Comparison of ENCODE assay signal across 1 cellular context in the genomic region with DNA sequence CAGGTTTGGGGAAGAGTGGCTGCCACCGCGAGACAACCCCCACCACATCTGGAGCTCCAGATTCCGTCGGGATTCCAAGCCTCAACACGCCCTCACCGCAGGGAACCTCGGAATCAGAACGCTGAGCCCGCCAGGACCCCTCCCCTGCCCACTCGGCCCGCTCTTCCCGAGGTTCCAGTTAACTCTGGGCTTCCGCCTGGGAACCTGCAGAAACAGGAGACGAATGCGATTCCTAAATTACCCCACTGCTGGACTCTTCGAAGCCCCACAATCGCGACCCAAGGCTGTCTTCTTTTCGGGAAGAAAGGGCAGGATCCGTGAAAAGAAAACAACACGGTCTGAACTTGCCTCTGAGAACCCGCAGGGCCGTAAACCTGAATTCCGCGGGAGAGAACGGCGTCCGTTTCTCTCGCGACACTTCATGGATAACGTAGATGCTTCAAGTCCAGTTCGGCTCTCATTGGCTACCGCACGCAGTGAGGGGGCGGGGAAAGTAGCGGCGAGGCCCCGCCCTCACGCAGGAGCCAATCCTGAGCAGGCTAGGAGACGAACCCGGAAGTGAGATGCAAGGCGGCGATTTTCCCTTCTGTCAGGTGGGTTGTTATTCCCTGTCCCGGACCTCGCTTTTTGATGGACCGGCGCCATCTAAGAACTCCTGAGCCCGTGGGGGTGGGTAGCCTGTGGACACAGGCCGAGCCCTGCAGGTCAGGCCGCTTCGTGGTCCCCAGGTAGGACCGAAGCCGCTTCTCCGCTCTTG.
TF ChIP-seq lines count a peak whose summit lies in the region.

A gene with protein sequence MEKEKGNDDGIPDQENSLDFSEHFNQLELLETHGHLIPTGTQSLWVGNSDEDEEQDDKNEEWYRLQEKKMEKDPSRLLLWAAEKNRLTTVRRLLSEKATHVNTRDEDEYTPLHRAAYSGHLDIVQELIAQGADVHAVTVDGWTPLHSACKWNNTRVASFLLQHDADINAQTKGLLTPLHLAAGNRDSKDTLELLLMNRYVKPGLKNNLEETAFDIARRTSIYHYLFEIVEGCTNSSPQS (plus strand): TSS at position 542 of the 757 bp plus-strand sequence. CDS start 2,710 bp downstream, outside the sequence.
A gene (minus strand): TSS at position 402 of the 757 bp plus-strand sequence. CDS start 1,043 bp downstream, outside the sequence.

TF ChIP-seq in K562, 482 proteins besides CTCF, POLR2A, EP300 and RAD21 (continued from another document):
- TF ChIP-seq SUPT5H (IDR thresholded peaks at IDR 0.05) (peak; percentile 76), CBX2 (IDR thresholded peaks at IDR 0.05; ENCODE audit: insufficient read depth, low read length, poor library complexity, severe bottlenecking) (no peak), MED1 (CRISPR knock-in tag; IDR thresholded peaks at IDR 0.05; ENCODE audit: borderline replicate concordance) (no peak), KLF10 (CRISPR knock-in tag; IDR thresholded peaks at IDR 0.05) (no peak), ZNF408 (CRISPR knock-in tag; IDR thresholded peaks at IDR 0.05; ENCODE audit: low read depth) (no peak), RFX5 (IDR thresholded peaks at IDR 0.05; ENCODE audit: low read depth, low read length) (no peak), ETV5 (CRISPR knock-in tag; IDR thresholded peaks at IDR 0.05; ENCODE audit: low read depth) (peak; percentile 81; the same call in 1 of the 2 replicates), SRSF7 (optimal IDR thresholded peaks at IDR 0.05; ENCODE audit: low read depth, low read length) (no peak), NEUROD1 (IDR thresholded peaks at IDR 0.05; ENCODE audit: borderline replicate concordance, low read depth, low read length, partially characterized antibody) (peak; percentile 40), POLR2G (IDR thresholded peaks at IDR 0.05; ENCODE audit: low read depth, low read length) (peak; percentile 81), TGIF2 (CRISPR knock-in tag; IDR thresholded peaks at IDR 0.05) (no peak), ZNF778 (CRISPR knock-in tag; IDR thresholded peaks at IDR 0.05) (no peak), ZFX (CRISPR knock-in tag; IDR thresholded peaks at IDR 0.05) (peak; percentile 98), FOXA3 (CRISPR knock-in tag; conservative IDR thresholded peaks at IDR 0.05 in 1 of 2, IDR thresholded peaks at IDR 0.05 in 1 of 2) (no peak; a peak in 1 of 4 replicates), HNRNPLL (IDR thresholded peaks at IDR 0.05; ENCODE audit: low read depth, low read length, poor library complexity, severe bottlenecking) (peak; percentile 57), NFRKB (IDR thresholded peaks at IDR 0.05; ENCODE audit: low read depth) (no peak), ADNP (tag; IDR thresholded peaks at IDR 0.05) (no peak), C11orf30 (IDR thresholded peaks at IDR 0.05; ENCODE audit: low read depth) (peak; percentile 48), ZZZ3 (IDR thresholded peaks at IDR 0.05) (peak; percentile 85), RBM22 (IDR thresholded peaks at IDR 0.05; ENCODE audit: low read depth, low read length, poor library complexity, severe bottlenecking) (no peak), JUND (IDR thresholded peaks at IDR 0.05; ENCODE audit: borderline replicate concordance, low read depth, low read length) (peak; percentile 36; the same call in 1 of the 2 replicates), JUND (tag; IDR thresholded peaks at IDR 0.05; ENCODE audit: borderline replicate concordance, low read depth, low read length) (no peak; the same call in 2 of the 3 replicates), NR2C1 (IDR thresholded peaks at IDR 0.05) (no peak), NR2C1 (tag; IDR thresholded peaks at IDR 0.05) (no peak; the same call in 1 of the 2 replicates), ZEB2 (IDR thresholded peaks at IDR 0.05) (no peak), RAD51 (IDR thresholded peaks at IDR 0.05; ENCODE audit: borderline replicate concordance, low read depth) (no peak), SAFB (IDR thresholded peaks at IDR 0.05; ENCODE audit: borderline replicate concordance, low read depth, low read length) (no peak), ZNF217 (CRISPR knock-in tag; IDR thresholded peaks at IDR 0.05) (no peak), NBN (IDR thresholded peaks at IDR 0.05; ENCODE audit: low read depth) (peak; percentile 27; the same call in 1 of the 2 replicates), ZNF696 (CRISPR knock-in tag; conservative IDR thresholded peaks at IDR 0.05) (no peak), ZKSCAN1 (IDR thresholded peaks at IDR 0.05; ENCODE audit: low read depth, low read length) (no peak), HCFC1 (IDR thresholded peaks at IDR 0.05; ENCODE audit: low read depth, low read length) (no peak), MIER1 (IDR thresholded peaks at IDR 0.05; ENCODE audit: low read depth) (no peak), ZNF780A (CRISPR knock-in tag; IDR thresholded peaks at IDR 0.05) (no peak), CCAR2 (IDR thresholded peaks at IDR 0.05; ENCODE audit: low read depth, low read length) (no peak), PTTG1 (tag; IDR thresholded peaks at IDR 0.05; ENCODE audit: low read depth) (no peak), HDAC2 (IDR thresholded peaks at IDR 0.05) (peak; percentile 80)
- TF ChIP-seq, protein P1, sequence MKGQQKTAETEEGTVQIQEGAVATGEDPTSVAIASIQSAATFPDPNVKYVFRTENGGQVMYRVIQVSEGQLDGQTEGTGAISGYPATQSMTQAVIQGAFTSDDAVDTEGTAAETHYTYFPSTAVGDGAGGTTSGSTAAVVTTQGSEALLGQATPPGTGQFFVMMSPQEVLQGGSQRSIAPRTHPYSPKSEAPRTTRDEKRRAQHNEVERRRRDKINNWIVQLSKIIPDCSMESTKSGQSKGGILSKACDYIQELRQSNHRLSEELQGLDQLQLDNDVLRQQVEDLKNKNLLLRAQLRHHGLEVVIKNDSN (CRISPR knock-in tag; IDR thresholded peaks at IDR 0.05): 0 out of 2 replicates have a peak, but pooled peaks have one; percentile 6
- TF ChIP-seq, protein P2, sequence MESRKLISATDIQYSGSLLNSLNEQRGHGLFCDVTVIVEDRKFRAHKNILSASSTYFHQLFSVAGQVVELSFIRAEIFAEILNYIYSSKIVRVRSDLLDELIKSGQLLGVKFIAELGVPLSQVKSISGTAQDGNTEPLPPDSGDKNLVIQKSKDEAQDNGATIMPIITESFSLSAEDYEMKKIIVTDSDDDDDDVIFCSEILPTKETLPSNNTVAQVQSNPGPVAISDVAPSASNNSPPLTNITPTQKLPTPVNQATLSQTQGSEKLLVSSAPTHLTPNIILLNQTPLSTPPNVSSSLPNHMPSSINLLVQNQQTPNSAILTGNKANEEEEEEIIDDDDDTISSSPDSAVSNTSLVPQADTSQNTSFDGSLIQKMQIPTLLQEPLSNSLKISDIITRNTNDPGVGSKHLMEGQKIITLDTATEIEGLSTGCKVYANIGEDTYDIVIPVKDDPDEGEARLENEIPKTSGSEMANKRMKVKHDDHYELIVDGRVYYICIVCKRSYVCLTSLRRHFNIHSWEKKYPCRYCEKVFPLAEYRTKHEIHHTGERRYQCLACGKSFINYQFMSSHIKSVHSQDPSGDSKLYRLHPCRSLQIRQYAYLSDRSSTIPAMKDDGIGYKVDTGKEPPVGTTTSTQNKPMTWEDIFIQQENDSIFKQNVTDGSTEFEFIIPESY (CRISPR knock-in tag; IDR thresholded peaks at IDR 0.05): peak; percentile 34; the same call in 1 of the 2 replicates
- TF ChIP-seq, protein P3, sequence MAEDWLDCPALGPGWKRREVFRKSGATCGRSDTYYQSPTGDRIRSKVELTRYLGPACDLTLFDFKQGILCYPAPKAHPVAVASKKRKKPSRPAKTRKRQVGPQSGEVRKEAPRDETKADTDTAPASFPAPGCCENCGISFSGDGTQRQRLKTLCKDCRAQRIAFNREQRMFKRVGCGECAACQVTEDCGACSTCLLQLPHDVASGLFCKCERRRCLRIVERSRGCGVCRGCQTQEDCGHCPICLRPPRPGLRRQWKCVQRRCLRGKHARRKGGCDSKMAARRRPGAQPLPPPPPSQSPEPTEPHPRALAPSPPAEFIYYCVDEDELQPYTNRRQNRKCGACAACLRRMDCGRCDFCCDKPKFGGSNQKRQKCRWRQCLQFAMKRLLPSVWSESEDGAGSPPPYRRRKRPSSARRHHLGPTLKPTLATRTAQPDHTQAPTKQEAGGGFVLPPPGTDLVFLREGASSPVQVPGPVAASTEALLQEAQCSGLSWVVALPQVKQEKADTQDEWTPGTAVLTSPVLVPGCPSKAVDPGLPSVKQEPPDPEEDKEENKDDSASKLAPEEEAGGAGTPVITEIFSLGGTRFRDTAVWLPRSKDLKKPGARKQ (CRISPR knock-in tag; IDR thresholded peaks at IDR 0.05): no peak
- TF ChIP-seq, protein P4, sequence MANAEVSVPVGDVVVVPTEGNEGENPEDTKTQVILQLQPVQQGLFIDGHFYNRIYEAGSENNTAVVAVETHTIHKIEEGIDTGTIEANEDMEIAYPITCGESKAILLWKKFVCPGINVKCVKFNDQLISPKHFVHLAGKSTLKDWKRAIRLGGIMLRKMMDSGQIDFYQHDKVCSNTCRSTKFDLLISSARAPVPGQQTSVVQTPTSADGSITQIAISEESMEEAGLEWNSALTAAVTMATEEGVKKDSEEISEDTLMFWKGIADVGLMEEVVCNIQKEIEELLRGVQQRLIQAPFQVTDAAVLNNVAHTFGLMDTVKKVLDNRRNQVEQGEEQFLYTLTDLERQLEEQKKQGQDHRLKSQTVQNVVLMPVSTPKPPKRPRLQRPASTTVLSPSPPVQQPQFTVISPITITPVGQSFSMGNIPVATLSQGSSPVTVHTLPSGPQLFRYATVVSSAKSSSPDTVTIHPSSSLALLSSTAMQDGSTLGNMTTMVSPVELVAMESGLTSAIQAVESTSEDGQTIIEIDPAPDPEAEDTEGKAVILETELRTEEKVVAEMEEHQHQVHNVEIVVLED (CRISPR knock-in tag; IDR thresholded peaks at IDR 0.05): no peak
- TF ChIP-seq, protein P5, sequence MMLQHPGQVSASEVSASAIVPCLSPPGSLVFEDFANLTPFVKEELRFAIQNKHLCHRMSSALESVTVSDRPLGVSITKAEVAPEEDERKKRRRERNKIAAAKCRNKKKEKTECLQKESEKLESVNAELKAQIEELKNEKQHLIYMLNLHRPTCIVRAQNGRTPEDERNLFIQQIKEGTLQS (IDR thresholded peaks at IDR 0.05): no peak
- TF ChIP-seq, protein P5 (CRISPR knock-in tag; conservative IDR thresholded peaks at IDR 0.05): peak; percentile 45; the same call in 1 of the 2 replicates
- TF ChIP-seq, protein P6, sequence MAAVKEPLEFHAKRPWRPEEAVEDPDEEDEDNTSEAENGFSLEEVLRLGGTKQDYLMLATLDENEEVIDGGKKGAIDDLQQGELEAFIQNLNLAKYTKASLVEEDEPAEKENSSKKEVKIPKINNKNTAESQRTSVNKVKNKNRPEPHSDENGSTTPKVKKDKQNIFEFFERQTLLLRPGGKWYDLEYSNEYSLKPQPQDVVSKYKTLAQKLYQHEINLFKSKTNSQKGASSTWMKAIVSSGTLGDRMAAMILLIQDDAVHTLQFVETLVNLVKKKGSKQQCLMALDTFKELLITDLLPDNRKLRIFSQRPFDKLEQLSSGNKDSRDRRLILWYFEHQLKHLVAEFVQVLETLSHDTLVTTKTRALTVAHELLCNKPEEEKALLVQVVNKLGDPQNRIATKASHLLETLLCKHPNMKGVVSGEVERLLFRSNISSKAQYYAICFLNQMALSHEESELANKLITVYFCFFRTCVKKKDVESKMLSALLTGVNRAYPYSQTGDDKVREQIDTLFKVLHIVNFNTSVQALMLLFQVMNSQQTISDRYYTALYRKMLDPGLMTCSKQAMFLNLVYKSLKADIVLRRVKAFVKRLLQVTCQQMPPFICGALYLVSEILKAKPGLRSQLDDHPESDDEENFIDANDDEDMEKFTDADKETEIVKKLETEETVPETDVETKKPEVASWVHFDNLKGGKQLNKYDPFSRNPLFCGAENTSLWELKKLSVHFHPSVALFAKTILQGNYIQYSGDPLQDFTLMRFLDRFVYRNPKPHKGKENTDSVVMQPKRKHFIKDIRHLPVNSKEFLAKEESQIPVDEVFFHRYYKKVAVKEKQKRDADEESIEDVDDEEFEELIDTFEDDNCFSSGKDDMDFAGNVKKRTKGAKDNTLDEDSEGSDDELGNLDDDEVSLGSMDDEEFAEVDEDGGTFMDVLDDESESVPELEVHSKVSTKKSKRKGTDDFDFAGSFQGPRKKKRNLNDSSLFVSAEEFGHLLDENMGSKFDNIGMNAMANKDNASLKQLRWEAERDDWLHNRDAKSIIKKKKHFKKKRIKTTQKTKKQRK (IDR thresholded peaks at IDR 0.05; ENCODE audit: borderline replicate concordance, low read depth, low read length): no peak
TF ChIP-seq in K562: peak in this region for 102.
